In the genomic region with DNA sequence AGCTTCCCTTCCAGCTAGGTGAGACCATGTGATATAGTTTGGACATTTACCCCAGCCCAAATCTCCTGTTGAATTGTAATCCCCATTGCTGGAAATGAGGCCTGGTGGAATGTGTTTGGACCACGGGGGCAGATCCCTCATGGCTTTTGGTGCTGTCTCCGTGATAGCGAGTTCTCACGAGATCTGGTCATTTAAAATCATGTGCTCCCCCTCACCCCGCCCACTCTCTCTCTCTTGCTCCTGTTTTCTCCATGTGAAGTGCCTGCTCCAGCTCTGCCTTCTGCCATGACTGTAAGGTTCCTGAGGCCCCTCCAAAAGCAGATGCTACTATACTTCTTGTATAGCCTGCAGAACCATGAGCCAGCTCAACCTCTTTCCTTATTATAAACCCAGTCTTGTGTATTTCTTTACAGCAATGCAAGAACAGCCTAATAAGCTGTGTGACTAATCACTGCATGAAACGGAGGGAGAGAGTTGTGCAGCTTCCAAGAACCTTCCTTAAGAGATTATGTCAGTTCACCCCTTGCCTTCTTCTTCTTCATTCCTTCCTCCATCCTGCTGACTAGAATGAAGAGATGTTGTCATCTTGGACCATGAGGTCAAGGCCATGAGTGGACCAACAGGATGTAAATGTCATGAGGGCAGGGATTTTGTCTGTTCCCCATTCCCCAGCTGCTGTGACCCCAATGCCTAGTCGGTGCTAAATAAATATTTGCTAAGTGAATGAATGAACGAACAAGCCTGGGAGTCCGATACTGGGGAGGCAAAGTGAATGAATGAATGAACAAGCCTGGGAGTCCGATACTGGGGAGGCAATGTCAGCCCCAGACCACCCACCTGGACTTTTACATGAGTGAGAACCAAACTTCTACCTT, we compare ENCODE assay signal across 1 cellular context.
TF ChIP-seq lines count a peak whose summit lies in the region.

No MANE protein-coding gene starts in this region.

TF ChIP-seq in HepG2, 621 proteins besides CTCF, POLR2A, EP300 and RAD21 (continued from another document):
- TF ChIP-seq NR2F6 (IDR thresholded peaks at IDR 0.05), result no peak; the same call in 1 of the 2 replicates
- TF ChIP-seq NR2F6 (CRISPR knock-in tag; IDR thresholded peaks at IDR 0.05), result peak; percentile 27; the same call in 1 of the 2 replicates
- TF ChIP-seq, protein P1, sequence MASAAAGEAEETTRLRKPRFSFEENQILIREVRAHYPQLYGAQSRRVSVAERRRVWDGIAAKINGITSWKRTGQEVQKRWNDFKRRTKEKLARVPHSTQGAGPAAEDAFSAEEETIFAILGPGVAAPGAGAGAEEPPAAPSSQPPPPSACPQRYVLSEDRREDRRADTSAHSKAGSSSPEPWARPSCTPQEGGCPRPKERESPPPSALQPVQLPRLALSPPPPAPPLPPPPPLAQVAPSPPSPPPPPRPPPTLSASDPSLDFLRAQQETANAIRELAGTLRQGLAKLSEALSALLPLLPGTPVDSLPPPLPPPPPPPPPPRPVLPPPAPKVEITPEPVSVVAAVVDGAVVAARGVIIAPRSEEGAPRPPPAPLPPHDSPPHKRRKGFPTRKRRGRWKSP (CRISPR knock-in tag; IDR thresholded peaks at IDR 0.05), result no peak
- no peak for TF ChIP-seq MEF2D (CRISPR knock-in tag; IDR thresholded peaks at IDR 0.05)
- peak; percentile 26; the same call in 1 of the 2 replicates for TF ChIP-seq RARA (CRISPR knock-in tag; IDR thresholded peaks at IDR 0.05)
- TF ChIP-seq ZNF530 (CRISPR knock-in tag; IDR thresholded peaks at IDR 0.05; ENCODE audit: low read depth), result no peak
- TF ChIP-seq, protein P2, sequence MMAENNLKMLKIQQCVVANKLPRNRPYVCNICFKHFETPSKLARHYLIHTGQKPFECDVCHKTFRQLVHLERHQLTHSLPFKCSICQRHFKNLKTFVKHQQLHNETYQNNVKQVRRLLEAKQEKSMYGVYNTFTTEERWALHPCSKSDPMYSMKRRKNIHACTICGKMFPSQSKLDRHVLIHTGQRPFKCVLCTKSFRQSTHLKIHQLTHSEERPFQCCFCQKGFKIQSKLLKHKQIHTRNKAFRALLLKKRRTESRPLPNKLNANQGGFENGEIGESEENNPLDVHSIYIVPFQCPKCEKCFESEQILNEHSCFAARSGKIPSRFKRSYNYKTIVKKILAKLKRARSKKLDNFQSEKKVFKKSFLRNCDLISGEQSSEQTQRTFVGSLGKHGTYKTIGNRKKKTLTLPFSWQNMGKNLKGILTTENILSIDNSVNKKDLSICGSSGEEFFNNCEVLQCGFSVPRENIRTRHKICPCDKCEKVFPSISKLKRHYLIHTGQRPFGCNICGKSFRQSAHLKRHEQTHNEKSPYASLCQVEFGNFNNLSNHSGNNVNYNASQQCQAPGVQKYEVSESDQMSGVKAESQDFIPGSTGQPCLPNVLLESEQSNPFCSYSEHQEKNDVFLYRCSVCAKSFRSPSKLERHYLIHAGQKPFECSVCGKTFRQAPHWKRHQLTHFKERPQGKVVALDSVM (CRISPR knock-in tag; IDR thresholded peaks at IDR 0.05), result no peak
- TF ChIP-seq, protein P3, sequence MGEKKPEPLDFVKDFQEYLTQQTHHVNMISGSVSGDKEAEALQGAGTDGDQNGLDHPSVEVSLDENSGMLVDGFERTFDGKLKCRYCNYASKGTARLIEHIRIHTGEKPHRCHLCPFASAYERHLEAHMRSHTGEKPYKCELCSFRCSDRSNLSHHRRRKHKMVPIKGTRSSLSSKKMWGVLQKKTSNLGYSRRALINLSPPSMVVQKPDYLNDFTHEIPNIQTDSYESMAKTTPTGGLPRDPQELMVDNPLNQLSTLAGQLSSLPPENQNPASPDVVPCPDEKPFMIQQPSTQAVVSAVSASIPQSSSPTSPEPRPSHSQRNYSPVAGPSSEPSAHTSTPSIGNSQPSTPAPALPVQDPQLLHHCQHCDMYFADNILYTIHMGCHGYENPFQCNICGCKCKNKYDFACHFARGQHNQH (CRISPR knock-in tag; IDR thresholded peaks at IDR 0.05), result no peak
- TF ChIP-seq, protein P4, sequence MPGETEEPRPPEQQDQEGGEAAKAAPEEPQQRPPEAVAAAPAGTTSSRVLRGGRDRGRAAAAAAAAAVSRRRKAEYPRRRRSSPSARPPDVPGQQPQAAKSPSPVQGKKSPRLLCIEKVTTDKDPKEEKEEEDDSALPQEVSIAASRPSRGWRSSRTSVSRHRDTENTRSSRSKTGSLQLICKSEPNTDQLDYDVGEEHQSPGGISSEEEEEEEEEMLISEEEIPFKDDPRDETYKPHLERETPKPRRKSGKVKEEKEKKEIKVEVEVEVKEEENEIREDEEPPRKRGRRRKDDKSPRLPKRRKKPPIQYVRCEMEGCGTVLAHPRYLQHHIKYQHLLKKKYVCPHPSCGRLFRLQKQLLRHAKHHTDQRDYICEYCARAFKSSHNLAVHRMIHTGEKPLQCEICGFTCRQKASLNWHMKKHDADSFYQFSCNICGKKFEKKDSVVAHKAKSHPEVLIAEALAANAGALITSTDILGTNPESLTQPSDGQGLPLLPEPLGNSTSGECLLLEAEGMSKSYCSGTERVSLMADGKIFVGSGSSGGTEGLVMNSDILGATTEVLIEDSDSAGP (CRISPR knock-in tag; IDR thresholded peaks at IDR 0.05; ENCODE audit: borderline replicate concordance), result no peak
- TF ChIP-seq NPAS2 (CRISPR knock-in tag; IDR thresholded peaks at IDR 0.05; ENCODE audit: borderline replicate concordance), result no peak
- TF ChIP-seq, protein P5, sequence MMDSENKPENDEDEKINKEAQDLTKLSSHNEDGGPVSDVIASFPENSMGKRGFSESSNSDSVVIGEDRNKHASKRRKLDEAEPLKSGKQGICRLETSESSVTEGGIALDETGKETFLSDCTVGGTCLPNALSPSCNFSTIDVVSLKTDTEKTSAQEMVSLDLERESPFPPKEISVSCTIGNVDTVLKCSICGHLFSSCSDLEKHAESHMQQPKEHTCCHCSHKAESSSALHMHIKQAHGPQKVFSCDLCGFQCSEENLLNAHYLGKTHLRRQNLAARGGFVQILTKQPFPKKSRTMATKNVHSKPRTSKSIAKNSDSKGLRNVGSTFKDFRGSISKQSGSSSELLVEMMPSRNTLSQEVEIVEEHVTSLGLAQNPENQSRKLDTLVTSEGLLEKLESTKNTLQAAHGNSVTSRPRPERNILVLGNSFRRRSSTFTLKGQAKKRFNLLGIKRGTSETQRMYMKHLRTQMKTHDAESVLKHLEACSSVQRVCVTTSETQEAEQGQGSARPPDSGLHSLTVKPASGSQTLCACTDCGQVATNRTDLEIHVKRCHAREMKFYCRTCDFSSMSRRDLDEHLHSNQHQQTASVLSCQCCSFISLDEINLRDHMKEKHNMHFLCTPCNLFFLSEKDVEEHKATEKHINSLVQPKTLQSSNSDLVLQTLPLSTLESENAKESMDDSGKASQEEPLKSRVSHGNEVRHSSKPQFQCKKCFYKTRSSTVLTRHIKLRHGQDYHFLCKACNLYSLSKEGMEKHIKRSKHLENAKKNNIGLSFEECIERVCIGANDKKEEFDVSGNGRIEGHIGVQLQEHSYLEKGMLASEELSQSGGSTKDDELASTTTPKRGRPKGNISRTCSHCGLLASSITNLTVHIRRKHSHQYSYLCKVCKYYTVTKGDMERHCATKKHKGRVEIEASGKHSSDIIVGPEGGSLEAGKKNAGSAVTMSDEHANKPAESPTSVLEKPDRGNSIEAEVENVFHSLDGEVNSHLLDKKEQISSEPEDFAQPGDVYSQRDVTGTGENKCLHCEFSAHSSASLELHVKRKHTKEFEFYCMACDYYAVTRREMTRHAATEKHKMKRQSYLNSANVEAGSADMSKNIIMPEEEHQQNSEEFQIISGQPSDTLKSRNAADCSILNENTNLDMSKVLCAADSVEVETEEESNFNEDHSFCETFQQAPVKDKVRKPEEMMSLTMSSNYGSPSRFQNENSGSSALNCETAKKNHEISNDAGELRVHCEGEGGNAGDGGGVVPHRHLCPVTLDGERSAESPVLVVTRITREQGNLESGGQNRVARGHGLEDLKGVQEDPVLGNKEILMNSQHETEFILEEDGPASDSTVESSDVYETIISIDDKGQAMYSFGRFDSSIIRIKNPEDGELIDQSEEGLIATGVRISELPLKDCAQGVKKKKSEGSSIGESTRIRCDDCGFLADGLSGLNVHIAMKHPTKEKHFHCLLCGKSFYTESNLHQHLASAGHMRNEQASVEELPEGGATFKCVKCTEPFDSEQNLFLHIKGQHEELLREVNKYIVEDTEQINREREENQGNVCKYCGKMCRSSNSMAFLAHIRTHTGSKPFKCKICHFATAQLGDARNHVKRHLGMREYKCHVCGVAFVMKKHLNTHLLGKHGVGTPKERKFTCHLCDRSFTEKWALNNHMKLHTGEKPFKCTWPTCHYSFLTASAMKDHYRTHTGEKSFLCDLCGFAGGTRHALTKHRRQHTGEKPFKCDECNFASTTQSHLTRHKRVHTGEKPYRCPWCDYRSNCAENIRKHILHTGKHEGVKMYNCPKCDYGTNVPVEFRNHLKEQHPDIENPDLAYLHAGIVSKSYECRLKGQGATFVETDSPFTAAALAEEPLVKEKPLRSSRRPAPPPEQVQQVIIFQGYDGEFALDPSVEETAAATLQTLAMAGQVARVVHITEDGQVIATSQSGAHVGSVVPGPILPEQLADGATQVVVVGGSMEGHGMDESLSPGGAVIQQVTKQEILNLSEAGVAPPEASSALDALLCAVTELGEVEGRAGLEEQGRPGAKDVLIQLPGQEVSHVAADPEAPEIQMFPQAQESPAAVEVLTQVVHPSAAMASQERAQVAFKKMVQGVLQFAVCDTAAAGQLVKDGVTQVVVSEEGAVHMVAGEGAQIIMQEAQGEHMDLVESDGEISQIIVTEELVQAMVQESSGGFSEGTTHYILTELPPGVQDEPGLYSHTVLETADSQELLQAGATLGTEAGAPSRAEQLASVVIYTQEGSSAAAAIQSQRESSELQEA (CRISPR knock-in tag; IDR thresholded peaks at IDR 0.05; ENCODE audit: not compliant biosample characterization), result no peak
- TF ChIP-seq SOX5 (CRISPR knock-in tag; IDR thresholded peaks at IDR 0.05; ENCODE audit: borderline replicate concordance), result no peak
- 0 out of 2 replicates have a peak, but pooled peaks have one; percentile 23 for TF ChIP-seq ZNF24 (IDR thresholded peaks at IDR 0.05)
